In the genomic region with DNA sequence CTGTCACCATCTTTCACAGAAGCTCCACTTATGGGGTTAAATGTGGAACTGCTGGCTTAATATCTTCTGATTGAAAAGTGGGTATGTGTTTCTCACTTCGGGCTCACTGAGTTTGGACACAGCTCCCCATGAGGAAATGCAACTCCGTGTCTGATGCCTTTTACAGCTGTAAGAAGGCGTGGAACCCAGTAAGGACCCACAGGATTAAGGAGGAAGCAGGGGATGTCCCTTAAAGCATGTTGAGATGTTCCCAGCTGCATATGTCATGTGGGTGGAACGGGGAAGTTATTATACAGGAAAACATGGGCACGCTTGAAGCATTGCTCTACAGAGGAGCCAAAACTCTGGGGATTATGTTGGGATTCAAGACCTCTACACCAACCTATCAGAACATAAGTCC, we compare ENCODE assay signal across 20 cellular contexts.
DNase-seq lines count a peak whose midpoint lies in the region; ATAC-seq and TF ChIP-seq lines count a peak whose summit lies in the region.
"Had no signal": no experiment of that assay in that cellular context is flagged by ENCODE, and none has a peak within 500 bp of the region (broad histone marks: within the 10 kb centered on the region; RNA-seq: fewer than 3 reads in every experiment).

No MANE protein-coding gene starts in this region.

- H3K4me1 ChIP-seq in BLaER1 treated with 17β-estradiol and CSF1 and Interleukin-3, amounts not matched to agents 10 nM and 100 nM, result peaks cover 0 to 16% (median 4%) of the 10 kb centered on the region in 10 experiments; a peak in 7 of 20 replicates
- no peaks in the 10 kb centered on the region for H3K4me1 ChIP-seq in GM23338 (ENCODE audit: insufficient read depth)
- H3K4me1 ChIP-seq in gastrocnemius medialis, result peaks cover 3% of the 10 kb centered on the region in 2 donors
- H3K4me1 ChIP-seq: Caco-2, SJCRH30 had no signal

- TF ChIP-seq CTCF in GM23338 (conservative IDR thresholded peaks at IDR 0.05; ENCODE audit: low read depth in 2 of 2) (no peak), gastrocnemius medialis (IDR thresholded peaks at IDR 0.05 in 4 of 5, conservative IDR thresholded peaks at IDR 0.05 in 1 of 5) (no peak)

- H3K9me2 ChIP-seq in GM23338 (ENCODE audit: insufficient read depth), result peaks cover 12% of the 10 kb centered on the region

- H3K4me1 Mint-ChIP-seq in GM23338, result peaks cover 6% of the 10 kb centered on the region; the same call in 2 of the 3 replicates
- no peaks in the 10 kb centered on the region for H3K4me1 Mint-ChIP-seq in T-helper 2 cell treated with Interferon-gamma antibody and Interleukin-4, amounts not matched to agents 5 μg/mL and 100 μg/mL, for 36 hours (ENCODE audit: low read depth)

- H3K4me3 ChIP-seq in BLaER1 treated with 17β-estradiol and CSF1 and Interleukin-3, amounts not matched to agents 10 nM and 100 nM, result no peak overlapping the region
- H3K4me3 ChIP-seq in GM23338, result no peak overlapping the region
- no peak overlapping the region for H3K4me3 ChIP-seq in gastrocnemius medialis
- H3K4me3 ChIP-seq: SJCRH30 had no signal

- peaks cover 2% of the 10 kb centered on the region for H3K27me3 Mint-ChIP-seq in GM23338 (ENCODE audit: insufficient read depth, low read depth, poor library complexity)
- H3K27me3 Mint-ChIP-seq in T-helper 2 cell treated with Interferon-gamma antibody and Interleukin-4, amounts not matched to agents 5 μg/mL and 100 μg/mL, for 36 hours (ENCODE audit: low read depth), result no peaks in the 10 kb centered on the region

- H3K27me3 ChIP-seq in BLaER1 treated with 17β-estradiol and CSF1 and Interleukin-3, amounts not matched to agents 10 nM and 100 nM, result no peaks in the 10 kb centered on the region
- H3K27me3 ChIP-seq in GM23338 (ENCODE audit: insufficient read depth), result no peaks in the 10 kb centered on the region
- H3K27me3 ChIP-seq in gastrocnemius medialis, result no peaks in the 10 kb centered on the region
- H3K27me3 ChIP-seq: SJCRH30 had no signal

- H3K79me2 ChIP-seq in GM23338 (replicated peaks; ENCODE audit: insufficient read depth), result no peaks in the 10 kb centered on the region

- H3K9ac ChIP-seq in BLaER1 treated with 17β-estradiol and CSF1 and Interleukin-3, amounts not matched to agents 10 nM and 100 nM, result no peak overlapping the region
- H3K9ac ChIP-seq: KMS-11 had no signal

- TF ChIP-seq POLR2A in gastrocnemius medialis (IDR thresholded peaks at IDR 0.05), result no peak
- TF ChIP-seq POLR2A in erythroblast (IDR thresholded peaks at IDR 0.05; ENCODE audit: low read length), result no peak

- H3K36me3 ChIP-seq in BLaER1 treated with 17β-estradiol and CSF1 and Interleukin-3, amounts not matched to agents 10 nM and 100 nM, result no peaks in the 10 kb centered on the region
- H3K36me3 ChIP-seq in GM23338 (ENCODE audit: insufficient read depth) (no peaks in the 10 kb centered on the region), gastrocnemius medialis (no peaks in the 10 kb centered on the region)
- H3K36me3 ChIP-seq: SJCRH30 had no signal

- no peak overlapping the region for H3K4me3 Mint-ChIP-seq in GM23338
- no peak overlapping the region for H3K4me3 Mint-ChIP-seq in T-helper 2 cell treated with Interferon-gamma antibody and Interleukin-4, amounts not matched to agents 5 μg/mL and 100 μg/mL, for 36 hours
- H3K4me3 Mint-ChIP-seq: CD8-positive, alpha-beta T cell had no signal

- no peak overlapping the region for H3K27ac Mint-ChIP-seq in GM23338
- no peak overlapping the region for H3K27ac Mint-ChIP-seq in T-helper 2 cell treated with Interferon-gamma antibody and Interleukin-4, amounts not matched to agents 5 μg/mL and 100 μg/mL, for 36 hours
- H3K27ac Mint-ChIP-seq: CD8-positive, alpha-beta T cell had no signal

- no peaks in the 10 kb centered on the region for H3K36me3 Mint-ChIP-seq in GM23338 (ENCODE audit: low read depth)
- no peaks in the 10 kb centered on the region for H3K36me3 Mint-ChIP-seq in T-helper 2 cell treated with Interferon-gamma antibody and Interleukin-4, amounts not matched to agents 5 μg/mL and 100 μg/mL, for 36 hours (ENCODE audit: low read depth)
- H3K36me3 Mint-ChIP-seq: CD8-positive, alpha-beta T cell had no signal

- H4K20me1 ChIP-seq in BLaER1 treated with 17β-estradiol and CSF1 and Interleukin-3, amounts not matched to agents 10 nM and 100 nM, result no peaks in the 10 kb centered on the region
- no peaks in the 10 kb centered on the region for H4K20me1 ChIP-seq in GM23338 (replicated peaks; ENCODE audit: insufficient read depth)

- H3K4me2 ChIP-seq in BLaER1 treated with 17β-estradiol and CSF1 and Interleukin-3, amounts not matched to agents 10 nM and 100 nM, result peak overlapping the region in 7 of 11 experiments; percentile 3 to 23 (median 8); a peak in 3 of 22 replicates
- no peak overlapping the region for H3K4me2 ChIP-seq in GM23338
- H3K4me2 ChIP-seq: KMS-11 had no signal

- intact Hi-C loops in left colon (cut with DNase I, micrococcal nuclease), result no loop called here
- intact Hi-C loops in gastrocnemius medialis (cut with DNase I; ENCODE audit: low total_unique reads), result no loop called here

- 0 out of 2 replicates have a peak overlapping the region, but pooled peaks have one; percentile 13 for H2AFZ ChIP-seq in GM23338

- ATAC-seq in GM23338 (no peak), left colon (peak; percentile 27), gastrocnemius medialis (peak; percentile 30 to 54)
- ATAC-seq: CD8-positive, alpha-beta T cell had no signal

- no peak overlapping the region for H3K27ac ChIP-seq in BLaER1 treated with 17β-estradiol and CSF1 and Interleukin-3, amounts not matched to agents 10 nM and 100 nM
- H3K27ac ChIP-seq in GM23338 (ENCODE audit: low read depth) (no peak overlapping the region), gastrocnemius medialis (peak overlapping the region in 2 of 4 donors; percentile 4 to 21)
- H3K27ac ChIP-seq: C4-2B, KMS-11, SJCRH30 had no signal

- no peak for DNase-seq in GM23338 (ENCODE audit: low spot score)
- DNase-seq in left colon, result no peak
- DNase-seq in gastrocnemius medialis, result peak; percentile 2 to 21
- no peak for DNase-seq in erythroblast (lab: John Stamatoyannopoulos, UW)
- no peak for DNase-seq in activated CD4-positive, alpha-beta T cell treated with anti-CD3 and anti-CD28 coated beads for 48 hours
- no peak for DNase-seq in T-helper 2 cell treated with Interferon-gamma antibody and Interleukin-4, amounts not matched to agents 5 μg/mL and 100 μg/mL, for 36 hours (ENCODE audit: low spot score)
- DNase-seq: Caco-2; CD8-positive, alpha-beta T cell; DMS79; GF-D8; IMR-90; MM.1S; NCI-H2029; NCI-H446; NCI-H524 treated with DMSO at 0.1 percent for 48 hours; NCI-H774; SJCRH30 had no signal

- no peaks in the 10 kb centered on the region for H3K9me3 ChIP-seq in BLaER1 treated with 17β-estradiol and CSF1 and Interleukin-3, amounts not matched to agents 10 nM and 100 nM (replicated peaks in 1 of 11)
- H3K9me3 ChIP-seq in gastrocnemius medialis, result no peaks in the 10 kb centered on the region
- H3K9me3 ChIP-seq: Caco-2, SJCRH30 had no signal

- no peaks in the 10 kb centered on the region for H3K9me3 Mint-ChIP-seq in GM23338
- peaks cover 38% of the 10 kb centered on the region for H3K9me3 Mint-ChIP-seq in T-helper 2 cell treated with Interferon-gamma antibody and Interleukin-4, amounts not matched to agents 5 μg/mL and 100 μg/mL, for 36 hours

- in situ Hi-C loops in gastrocnemius medialis (cut with MboI; ENCODE audit: low sequenced_read_pairs in 4 of 4), result no loop called here

- H3F3A ChIP-seq in GM23338 (replicated peaks; ENCODE audit: low read depth), result no peaks in the 10 kb centered on the region

TF ChIP-seq in GM23338, 12 proteins besides CTCF, POLR2A, EP300 and RAD21:
- no peak for TF ChIP-seq POLR2AphosphoS5 (IDR thresholded peaks at IDR 0.05; ENCODE audit: low read depth)
- TF ChIP-seq, protein P1, sequence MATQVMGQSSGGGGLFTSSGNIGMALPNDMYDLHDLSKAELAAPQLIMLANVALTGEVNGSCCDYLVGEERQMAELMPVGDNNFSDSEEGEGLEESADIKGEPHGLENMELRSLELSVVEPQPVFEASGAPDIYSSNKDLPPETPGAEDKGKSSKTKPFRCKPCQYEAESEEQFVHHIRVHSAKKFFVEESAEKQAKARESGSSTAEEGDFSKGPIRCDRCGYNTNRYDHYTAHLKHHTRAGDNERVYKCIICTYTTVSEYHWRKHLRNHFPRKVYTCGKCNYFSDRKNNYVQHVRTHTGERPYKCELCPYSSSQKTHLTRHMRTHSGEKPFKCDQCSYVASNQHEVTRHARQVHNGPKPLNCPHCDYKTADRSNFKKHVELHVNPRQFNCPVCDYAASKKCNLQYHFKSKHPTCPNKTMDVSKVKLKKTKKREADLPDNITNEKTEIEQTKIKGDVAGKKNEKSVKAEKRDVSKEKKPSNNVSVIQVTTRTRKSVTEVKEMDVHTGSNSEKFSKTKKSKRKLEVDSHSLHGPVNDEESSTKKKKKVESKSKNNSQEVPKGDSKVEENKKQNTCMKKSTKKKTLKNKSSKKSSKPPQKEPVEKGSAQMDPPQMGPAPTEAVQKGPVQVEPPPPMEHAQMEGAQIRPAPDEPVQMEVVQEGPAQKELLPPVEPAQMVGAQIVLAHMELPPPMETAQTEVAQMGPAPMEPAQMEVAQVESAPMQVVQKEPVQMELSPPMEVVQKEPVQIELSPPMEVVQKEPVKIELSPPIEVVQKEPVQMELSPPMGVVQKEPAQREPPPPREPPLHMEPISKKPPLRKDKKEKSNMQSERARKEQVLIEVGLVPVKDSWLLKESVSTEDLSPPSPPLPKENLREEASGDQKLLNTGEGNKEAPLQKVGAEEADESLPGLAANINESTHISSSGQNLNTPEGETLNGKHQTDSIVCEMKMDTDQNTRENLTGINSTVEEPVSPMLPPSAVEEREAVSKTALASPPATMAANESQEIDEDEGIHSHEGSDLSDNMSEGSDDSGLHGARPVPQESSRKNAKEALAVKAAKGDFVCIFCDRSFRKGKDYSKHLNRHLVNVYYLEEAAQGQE (IDR thresholded peaks at IDR 0.05; ENCODE audit: unreplicated experiment), result no peak
- no peak for TF ChIP-seq JUNB (IDR thresholded peaks at IDR 0.05; ENCODE audit: unreplicated experiment)
- TF ChIP-seq NANOG (IDR thresholded peaks at IDR 0.05; ENCODE audit: borderline replicate concordance), result no peak
- TF ChIP-seq EZH2 (IDR thresholded peaks at IDR 0.05; ENCODE audit: low read depth, unreplicated experiment), result no peak
- TF ChIP-seq, protein P2, sequence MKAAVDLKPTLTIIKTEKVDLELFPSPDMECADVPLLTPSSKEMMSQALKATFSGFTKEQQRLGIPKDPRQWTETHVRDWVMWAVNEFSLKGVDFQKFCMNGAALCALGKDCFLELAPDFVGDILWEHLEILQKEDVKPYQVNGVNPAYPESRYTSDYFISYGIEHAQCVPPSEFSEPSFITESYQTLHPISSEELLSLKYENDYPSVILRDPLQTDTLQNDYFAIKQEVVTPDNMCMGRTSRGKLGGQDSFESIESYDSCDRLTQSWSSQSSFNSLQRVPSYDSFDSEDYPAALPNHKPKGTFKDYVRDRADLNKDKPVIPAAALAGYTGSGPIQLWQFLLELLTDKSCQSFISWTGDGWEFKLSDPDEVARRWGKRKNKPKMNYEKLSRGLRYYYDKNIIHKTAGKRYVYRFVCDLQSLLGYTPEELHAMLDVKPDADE (IDR thresholded peaks at IDR 0.05), result no peak
- no peak for TF ChIP-seq STAT1 (IDR thresholded peaks at IDR 0.05; ENCODE audit: unreplicated experiment)

Comparison
In these comparisons a context has a peak if more than half of its experiments do, and no peak if none do; other contexts are left out.
1. DNase-seq: peak in gastrocnemius medialis (2 of 2); none in GM23338 (single experiment), left colon (0 of 2), erythroblast (0 of 2), activated CD4-positive, alpha-beta T cell treated with anti-CD3 and anti-CD28 coated beads for 48 hours (single experiment) and T-helper 2 cell treated with Interferon-gamma antibody and Interleukin-4, amounts not matched to agents 5 μg/mL and 100 μg/mL, for 36 hours (single experiment).